10 cellular contexts compared by ENCODE assay signal in the genomic region with DNA sequence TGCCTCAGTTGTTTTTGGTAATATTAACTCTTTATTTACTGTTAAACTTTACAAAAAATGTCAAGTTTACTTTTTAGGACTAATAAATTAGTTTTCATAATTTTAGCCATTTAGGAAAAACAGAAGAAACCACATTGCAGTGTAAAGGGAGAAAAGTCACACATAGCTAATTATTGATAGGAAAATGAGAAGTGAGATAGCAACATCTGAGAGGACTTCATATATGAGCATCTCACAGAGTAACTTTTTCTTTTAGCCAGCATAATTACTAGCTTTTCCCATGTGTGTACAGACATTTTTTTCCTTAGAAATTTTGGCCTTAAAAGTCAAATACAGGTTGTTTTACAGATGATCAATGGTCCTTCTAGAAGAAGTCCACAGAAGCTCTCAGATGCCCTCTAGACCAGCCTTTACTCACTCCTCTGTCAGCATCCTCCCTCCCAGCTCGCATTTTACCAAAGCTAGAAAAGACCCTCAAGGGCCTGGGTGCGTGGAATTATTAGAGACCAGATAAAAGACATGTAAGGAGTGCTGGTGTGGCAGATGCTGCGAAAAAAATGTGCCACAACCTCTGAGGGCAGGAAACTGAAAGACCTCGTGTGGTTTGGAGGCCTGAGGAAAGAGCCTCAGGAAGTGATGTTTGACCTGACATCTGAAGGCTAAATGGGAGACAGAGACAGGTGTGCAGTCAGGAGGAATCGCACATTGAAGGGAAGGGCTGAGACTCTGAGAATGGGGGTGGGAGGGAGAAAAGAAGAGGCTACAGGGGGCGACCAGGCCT.
DNase-seq lines count a peak whose midpoint lies in the region; ATAC-seq, FAIRE-seq and TF ChIP-seq lines count a peak whose summit lies in the region.
"Had no signal": no experiment of that assay in that cellular context is flagged by ENCODE, and none has a peak within 500 bp of the region (broad histone marks: within the 10 kb centered on the region; RNA-seq: fewer than 3 reads in every experiment).

No MANE protein-coding gene starts in this region.

- H3K4me1 ChIP-seq in heart right ventricle (peaks cover 3 to 94% (median 77%) of the 10 kb centered on the region in 9 donors), astrocyte (ENCODE audit: insufficient read depth, low read length) (peaks cover 44% of the 10 kb centered on the region), upper lobe of left lung (peaks cover 12 to 20% (median 18%) of the 10 kb centered on the region in 4 donors), BE2C (0 out of 2 replicates have a peak, but pooled peaks cover 5% of the 10 kb centered on the region)

- H2AFZ ChIP-seq in astrocyte (ENCODE audit: low read depth, low read length) = no peak overlapping the region

- H3K27ac ChIP-seq in heart right ventricle (peak overlapping the region; percentile 20 to 91 (median 72)), astrocyte (ENCODE audit: low read depth, low read length) (peak overlapping the region; percentile 6), upper lobe of left lung (peak overlapping the region in 3 of 4 donors; percentile 12 to 69 (median 62))

- H3K79me2 ChIP-seq in astrocyte (ENCODE audit: insufficient read depth, low read length) = peaks cover 94% of the 10 kb centered on the region

- H3K36me3 ChIP-seq in heart right ventricle = peaks cover 0 to 7% (median 0%) of the 10 kb centered on the region in 9 donors
- peaks cover 23% of the 10 kb centered on the region for H3K36me3 ChIP-seq in astrocyte (ENCODE audit: insufficient read depth, low read length)
- H3K36me3 ChIP-seq in upper lobe of left lung = no peaks in the 10 kb centered on the region
- H3K36me3 ChIP-seq in BE2C = no peaks in the 10 kb centered on the region

- FAIRE-seq in astrocyte (lab: Jason Lieb, UNC) = no peak

- no peak for TF ChIP-seq EP300 in upper lobe of left lung (IDR thresholded peaks at IDR 0.05)

- intact Hi-C loops in heart right ventricle (cut with DNase I) = no loop called here
- intact Hi-C loops in Right ventricle myocardium superior (cut with DNase I) = no loop called here

- H3K4me2 ChIP-seq in astrocyte (ENCODE audit: low read length) = no peak overlapping the region

- H3K4me1 Mint-ChIP-seq in astrocyte (ENCODE audit: low read depth, unreplicated experiment) = peaks cover 84% of the 10 kb centered on the region

- no peak for DNase-seq in heart right ventricle
- no peak for DNase-seq in Right ventricle myocardium superior
- no peak for DNase-seq in astrocyte (ENCODE audit: low read depth)
- no peak for DNase-seq in upper lobe of left lung
- DNase-seq in NCI-H2107 (lab: John Stamatoyannopoulos, UW) = no peak
- no peak for DNase-seq in BE2C
- DNase-seq in GM19240 (ENCODE audit: insufficient read length, low spot score) = no peak
- DNase-seq: activated B cell treated with CpG ODN at 0.5 μM for 24 hours had no signal

- peaks cover 55% of the 10 kb centered on the region for H4K20me1 ChIP-seq in astrocyte (ENCODE audit: insufficient read depth, low read length)

- ATAC-seq in heart right ventricle (no peak), Right ventricle myocardium superior (ENCODE audit: poor library complexity) (no peak), HG02973 (IDR thresholded peaks at IDR 0.05; ENCODE audit: unreplicated experiment) (peak; percentile 56), upper lobe of left lung (ENCODE audit: low FRiP score in 2 of 2) (no peak)

- peaks cover 19% of the 10 kb centered on the region for H3K36me3 Mint-ChIP-seq in astrocyte (ENCODE audit: low read depth, unreplicated experiment)

- H3K4me3 Mint-ChIP-seq in astrocyte (ENCODE audit: unreplicated experiment) = peak overlapping the region; percentile 63
- H3K4me3 Mint-ChIP-seq: activated B cell treated with CpG ODN at 0.5 μM for 24 hours, B cell had no signal

- H3K27ac Mint-ChIP-seq in astrocyte (ENCODE audit: unreplicated experiment) = peak overlapping the region; percentile 98
- H3K27ac Mint-ChIP-seq: activated B cell treated with CpG ODN at 0.5 μM for 24 hours, B cell had no signal

- H3K9me3 ChIP-seq in heart right ventricle (peaks cover 0 to 3% (median 0%) of the 10 kb centered on the region in 11 donors), astrocyte (ENCODE audit: insufficient read depth, low read depth, low read length) (no peaks in the 10 kb centered on the region), upper lobe of left lung (no peaks in the 10 kb centered on the region), BE2C (no peaks in the 10 kb centered on the region)

- H3K27me3 Mint-ChIP-seq in astrocyte (ENCODE audit: low read depth, unreplicated experiment) = no peaks in the 10 kb centered on the region

- no peaks in the 10 kb centered on the region for H3K9me3 Mint-ChIP-seq in astrocyte (ENCODE audit: unreplicated experiment)
- H3K9me3 Mint-ChIP-seq: activated B cell treated with CpG ODN at 0.5 μM for 24 hours had no signal

- no peaks in the 10 kb centered on the region for H3K27me3 ChIP-seq in heart right ventricle
- H3K27me3 ChIP-seq in astrocyte (ENCODE audit: insufficient read depth, low read length) = no peaks in the 10 kb centered on the region
- H3K27me3 ChIP-seq in upper lobe of left lung = no peaks in the 10 kb centered on the region
- H3K27me3 ChIP-seq in BE2C = no peaks in the 10 kb centered on the region

- H3K9ac ChIP-seq in astrocyte (ENCODE audit: low read length) = peak overlapping the region; percentile 10

- TF ChIP-seq POLR2A in upper lobe of left lung (IDR thresholded peaks at IDR 0.05) = no peak

- no peak for TF ChIP-seq CTCF in heart right ventricle (IDR thresholded peaks at IDR 0.05)
- TF ChIP-seq CTCF in astrocyte (IDR thresholded peaks at IDR 0.05; ENCODE audit: insufficient read depth, low read depth, low read length) = no peak
- TF ChIP-seq CTCF in upper lobe of left lung (IDR thresholded peaks at IDR 0.05) = no peak
- no peak for TF ChIP-seq CTCF in BE2C (IDR thresholded peaks at IDR 0.05; ENCODE audit: low read depth, low read length)

- 78 to 81% methylated on average over 6 of the region's 6 CpGs for WGBS in heart right ventricle, 2 donors
- WGBS in upper lobe of left lung, 2 donors = 62 to 74% methylated on average over 6 of the region's 6 CpGs

- no peak overlapping the region for H3K4me3 ChIP-seq in heart right ventricle
- no peak overlapping the region for H3K4me3 ChIP-seq in astrocyte (ENCODE audit: insufficient read depth, low read depth, low read length)
- H3K4me3 ChIP-seq in upper lobe of left lung = no peak overlapping the region
- H3K4me3 ChIP-seq in BE2C (ENCODE audit: low read depth, low read length) = no peak overlapping the region

Comparison
In these comparisons a context has a peak if more than half of its experiments do, and no peak if none do; other contexts are left out.
1. H3K27ac ChIP-seq: peak in every context shown above with its lines; median percentile 72 in heart right ventricle; 62 in upper lobe of left lung; 6 in astrocyte.